26 cellular contexts compared by ENCODE assay signal in genomic region chr1:25040122-25040685, GRCh38.
"Had no signal": no experiment of that assay in that cellular context is flagged by ENCODE, and none has a peak within 500 bp of the region (broad histone marks: within the 10 kb centered on the region; RNA-seq: fewer than 3 reads in every experiment).

No MANE protein-coding gene starts in this region.

- H3K27ac ChIP-seq: ascending aorta, breast epithelium, PC-9, VCaP had no signal

- H3K27me3 ChIP-seq: ascending aorta, breast epithelium had no signal

- H3K4me3 ChIP-seq: ascending aorta, breast epithelium, PC-9 had no signal

- H3K36me3 Mint-ChIP-seq: activated naive CD8-positive, alpha-beta T cell treated with anti-CD3 and anti-CD28 coated beads, Interleukin-2, amount 10 ng/mL, durations not matched to agents 7 days and 5 days had no signal

- FAIRE-seq: RCC 7860 had no signal

- DNase-seq: activated B cell treated with CpG ODN at 0.5 μM for 24 hours; activated CD4-positive, alpha-beta memory T cell treated with anti-CD3 and anti-CD28 coated beads, Interleukin-2, amount 10 ng/mL, durations not matched to agents 7 days and 5 days; activated CD4-positive, alpha-beta T cell treated with anti-CD3 and anti-CD28 coated beads for 4 hours; activated CD4-positive, CD25-positive, alpha-beta regulatory T cell treated with anti-CD3 and anti-CD28 coated beads, Interleukin-2, amount 50 U/mL, for 72 hours; activated CD8-positive, alpha-beta memory T cell treated with anti-CD3 and anti-CD28 coated beads for 24 hours; activated CD8-positive, alpha-beta memory T cell treated with anti-CD3 and anti-CD28 coated beads, Interleukin-2, amount 10 ng/mL, durations not matched to agents 7 days and 5 days; activated CD8-positive, alpha-beta memory T cell treated with anti-CD3 and anti-CD28 coated beads, Interleukin-2, amount 50 U/mL, for 48 hours; activated effector memory CD4-positive, alpha-beta T cell treated with Interleukin-2 at 50 U/mL for 16 hours; activated naive CD4-positive, alpha-beta T cell treated with anti-CD3 and anti-CD28 coated beads, Interleukin-2, amount 50 U/mL, for 16 hours; activated naive CD8-positive, alpha-beta T cell treated with anti-CD3 and anti-CD28 coated beads, Interleukin-2, amount 10 ng/mL, durations not matched to agents 7 days and 5 days; activated T-cell treated with anti-CD3 and anti-CD28 coated beads, Interleukin-2, amount 50 U/mL, for 48 hours; amygdala; NCI-H1092 treated with DMSO at 0.1 percent for 48 hours; NCI-H2081; NCI-H345; NCI-H524 treated with DMSO at 0.1 percent for 48 hours; PC-9; Right ventricle myocardium superior; SW 1271; T-helper 1 cell; T-helper 2 cell; T-helper 9 cell had no signal

- H3K27ac Mint-ChIP-seq: activated B cell treated with CpG ODN at 0.5 μM for 24 hours; activated CD4-positive, alpha-beta memory T cell treated with anti-CD3 and anti-CD28 coated beads, Interleukin-2, amount 10 ng/mL, durations not matched to agents 7 days and 5 days; activated CD8-positive, alpha-beta memory T cell treated with anti-CD3 and anti-CD28 coated beads, Interleukin-2, amount 10 ng/mL, durations not matched to agents 7 days and 5 days; activated naive CD8-positive, alpha-beta T cell treated with anti-CD3 and anti-CD28 coated beads, Interleukin-2, amount 10 ng/mL, durations not matched to agents 7 days and 5 days had no signal

- H3K4me2 ChIP-seq: PC-9 had no signal

- H3K9me3 Mint-ChIP-seq: activated B cell treated with CpG ODN at 0.5 μM for 24 hours; activated CD4-positive, alpha-beta memory T cell treated with anti-CD3 and anti-CD28 coated beads, Interleukin-2, amount 10 ng/mL, durations not matched to agents 7 days and 5 days had no signal

- H3K9me3 ChIP-seq: ascending aorta, breast epithelium had no signal

- H3K4me3 Mint-ChIP-seq: activated B cell treated with CpG ODN at 0.5 μM for 24 hours; activated CD4-positive, alpha-beta memory T cell treated with anti-CD3 and anti-CD28 coated beads, Interleukin-2, amount 10 ng/mL, durations not matched to agents 7 days and 5 days; activated CD8-positive, alpha-beta memory T cell treated with anti-CD3 and anti-CD28 coated beads, Interleukin-2, amount 10 ng/mL, durations not matched to agents 7 days and 5 days; activated naive CD8-positive, alpha-beta T cell treated with anti-CD3 and anti-CD28 coated beads, Interleukin-2, amount 10 ng/mL, durations not matched to agents 7 days and 5 days had no signal

- H3K27me3 Mint-ChIP-seq: activated B cell treated with CpG ODN at 0.5 μM for 24 hours; activated naive CD8-positive, alpha-beta T cell treated with anti-CD3 and anti-CD28 coated beads, Interleukin-2, amount 10 ng/mL, durations not matched to agents 7 days and 5 days had no signal

- H3K36me3 ChIP-seq: ascending aorta, breast epithelium had no signal

- ATAC-seq: activated CD8-positive, alpha-beta memory T cell treated with anti-CD3 and anti-CD28 coated beads, Interleukin-2, amount 10 ng/mL, durations not matched to agents 7 days and 5 days had no signal

- H3K4me1 ChIP-seq: ascending aorta, breast epithelium had no signal

- H2AFZ ChIP-seq: PC-9 had no signal
